11 cellular contexts compared by ENCODE assay signal in genomic region chr9:116450378-116451139, GRCh38.
DNase-seq lines count a peak whose midpoint lies in the region; ATAC-seq and TF ChIP-seq lines count a peak whose summit lies in the region.
"Had no signal": no experiment of that assay in that cellular context is flagged by ENCODE, and none has a peak within 500 bp of the region (broad histone marks: within the 10 kb centered on the region; RNA-seq: fewer than 3 reads in every experiment).

No MANE protein-coding gene starts in this region.

- ATAC-seq in HG03196 (IDR thresholded peaks at IDR 0.05; ENCODE audit: unreplicated experiment), result peak; percentile 64
- ATAC-seq: A549 had no signal

- no peak for TF ChIP-seq POLR2A in thyroid gland (IDR thresholded peaks at IDR 0.05)

- DNase-seq in SIG-M5 treated with dmso at 0.1 percent for 504 hours (lab: John Stamatoyannopoulos, UW; ENCODE audit: unreplicated experiment), result peak; percentile 33
- no peak for DNase-seq in SIG-M5 (lab: John Stamatoyannopoulos, UW)
- DNase-seq in dedifferentiated amniotic fluid mesenchymal stem cell (ENCODE audit: extremely low spot score), result peak; percentile 23
- DNase-seq in thyroid gland, result peak; percentile 32 to 58
- no peak for DNase-seq in hippocampal formation (lab: John Stamatoyannopoulos, UW)
- DNase-seq in NCI-H1417 treated with DMSO at 0.1 percent for 48 hours (lab: John Stamatoyannopoulos, UW), result no peak
- no peak for DNase-seq in activated naive CD4-positive, alpha-beta T cell treated with anti-CD3 and anti-CD28 coated beads, Interleukin-2, amount 10 ng/mL, durations not matched to agents 7 days and 5 days
- DNase-seq: left cardiac atrium; stimulated activated naive CD4-positive, alpha-beta T cell had no signal

- H3K4me3 Mint-ChIP-seq in activated naive CD4-positive, alpha-beta T cell treated with anti-CD3 and anti-CD28 coated beads, Interleukin-2, amount 10 ng/mL, durations not matched to agents 7 days and 5 days, result no peak overlapping the region

- H3K9me3 ChIP-seq in thyroid gland, result no peaks in the 10 kb centered on the region
- H3K9me3 ChIP-seq: A549 had no signal

- no peaks in the 10 kb centered on the region for H3K4me1 Mint-ChIP-seq in activated naive CD4-positive, alpha-beta T cell treated with anti-CD3 and anti-CD28 coated beads, Interleukin-2, amount 10 ng/mL, durations not matched to agents 7 days and 5 days

- TF ChIP-seq CTCF in thyroid gland (IDR thresholded peaks at IDR 0.05), result no peak

- intact Hi-C loops in thyroid gland (cut with DNase I), result no loop called here

- no peaks in the 10 kb centered on the region for H3K36me3 Mint-ChIP-seq in activated naive CD4-positive, alpha-beta T cell treated with anti-CD3 and anti-CD28 coated beads, Interleukin-2, amount 10 ng/mL, durations not matched to agents 7 days and 5 days

- H3K27ac Mint-ChIP-seq in activated naive CD4-positive, alpha-beta T cell treated with anti-CD3 and anti-CD28 coated beads, Interleukin-2, amount 10 ng/mL, durations not matched to agents 7 days and 5 days, result no peak overlapping the region

- H3K36me3 ChIP-seq in thyroid gland, result no peaks in the 10 kb centered on the region

- CTCF ChIA-PET in activated naive CD4-positive, alpha-beta T cell treated with anti-CD3 and anti-CD28 coated beads, Interleukin-2, amount 10 ng/mL, durations not matched to agents 7 days and 5 days (lab: Charles Lee), result no interaction called here

- no peaks in the 10 kb centered on the region for H3K27me3 Mint-ChIP-seq in activated naive CD4-positive, alpha-beta T cell treated with anti-CD3 and anti-CD28 coated beads, Interleukin-2, amount 10 ng/mL, durations not matched to agents 7 days and 5 days

- H3K27me3 ChIP-seq in thyroid gland, result no peaks in the 10 kb centered on the region

- H3K4me1 ChIP-seq in thyroid gland, result peaks cover 0 to 9% of the 10 kb centered on the region in 2 donors

- 38 to 49% methylated on average over 3 of the region's 3 CpGs for WGBS in thyroid gland, 2 donors

- peak overlapping the region in 1 of 3 donors; percentile 27 for H3K27ac ChIP-seq in thyroid gland

- H3K9me3 Mint-ChIP-seq in activated naive CD4-positive, alpha-beta T cell treated with anti-CD3 and anti-CD28 coated beads, Interleukin-2, amount 10 ng/mL, durations not matched to agents 7 days and 5 days, result no peaks in the 10 kb centered on the region

- H3K4me3 ChIP-seq in thyroid gland (replicated peaks in 1 of 3), result no peak overlapping the region
- H3K4me3 ChIP-seq: A549 had no signal

Comparison
In these comparisons a context has a peak if more than half of its experiments do, and no peak if none do; other contexts are left out.
1. DNase-seq: peak in SIG-M5 treated with dmso at 0.1 percent for 504 hours (single experiment), dedifferentiated amniotic fluid mesenchymal stem cell (single experiment) and thyroid gland (2 of 2); none in SIG-M5 (single experiment), hippocampal formation (0 of 2), NCI-H1417 treated with DMSO at 0.1 percent for 48 hours (single experiment) and activated naive CD4-positive, alpha-beta T cell treated with anti-CD3 and anti-CD28 coated beads, Interleukin-2, amount 10 ng/mL, durations not matched to agents 7 days and 5 days (single experiment).